Comparison of ENCODE assay signal across 27 cellular contexts in genomic region chr1:87108228-87108627, GRCh38.
DNase-seq lines count a peak whose midpoint lies in the region; ATAC-seq and TF ChIP-seq lines count a peak whose summit lies in the region.
"Had no signal": no experiment of that assay in that cellular context is flagged by ENCODE, and none has a peak within 500 bp of the region (broad histone marks: within the 10 kb centered on the region; RNA-seq: fewer than 3 reads in every experiment).

No MANE protein-coding gene starts in this region.

- H3K4me2 ChIP-seq in DOHH2 (ENCODE audit: low read length) = peak overlapping the region; percentile 17; the same call in 1 of the 2 replicates
- H3K4me2 ChIP-seq: BLaER1, PC-9 had no signal

- no peaks in the 10 kb centered on the region for H3K27me3 ChIP-seq in DOHH2 (ENCODE audit: control insufficient read depth, low read length)
- H3K27me3 ChIP-seq: BLaER1, MG63, SJSA1 had no signal

- H3K27ac ChIP-seq in DOHH2 (ENCODE audit: low read depth, low read length) = no peak overlapping the region
- H3K27ac ChIP-seq: BLaER1, PC-9, SJSA1 had no signal

- H4K20me1 ChIP-seq in DOHH2 (ENCODE audit: control insufficient read depth, insufficient read depth, low read depth, low read length) = no peaks in the 10 kb centered on the region
- H4K20me1 ChIP-seq: BLaER1 had no signal

- H3K79me2 ChIP-seq in DOHH2 (ENCODE audit: control insufficient read depth, low read length) = no peaks in the 10 kb centered on the region

- peaks cover 45% of the 10 kb centered on the region for H3K36me3 ChIP-seq in DOHH2 (ENCODE audit: control insufficient read depth, low read length)
- H3K36me3 ChIP-seq: HAP-1, MG63, SJSA1 had no signal

- no peaks in the 10 kb centered on the region for H3K9me3 ChIP-seq in DOHH2 (ENCODE audit: control insufficient read depth, insufficient read depth, low read length)
- H3K9me3 ChIP-seq: BLaER1, HAP-1, MG63, SJSA1 had no signal

- peaks cover 46% of the 10 kb centered on the region for H3K4me1 ChIP-seq in DOHH2 (ENCODE audit: control insufficient read depth, low read length)
- H3K4me1 ChIP-seq: BLaER1 had no signal

- H3F3A ChIP-seq in DOHH2 (ENCODE audit: control insufficient read depth, insufficient read depth) = 0 out of 2 replicates have a peak, but pooled peaks cover 2% of the 10 kb centered on the region

- peak; percentile 91 to 94 for DNase-seq in NCI-H526 (lab: John Stamatoyannopoulos, UW)
- no peak for DNase-seq in OCI-M2 (lab: John Stamatoyannopoulos, UW; ENCODE audit: unreplicated experiment)
- no peak for DNase-seq in T-helper 2 cell
- DNase-seq: CD4-positive, CD25-positive, alpha-beta regulatory T cell; EL; GDM1; GOT3; HFFc6; IMR-90; KG1; MG63; NCI-H1105 treated with DMSO at 0.1 percent for 48 hours; NCI-H146; NCI-H2029; NCI-H2227 treated with DMSO at 0.1 percent for 48 hours; NCI-H774; PC-9; T-cell had no signal

- H3K4me3 ChIP-seq in DOHH2 (ENCODE audit: low read length) = no peak overlapping the region
- H3K4me3 ChIP-seq: BLaER1, HAP-1, MG63, PC-9, SJSA1 had no signal

- ATAC-seq in GM19035 (IDR thresholded peaks at IDR 0.05; ENCODE audit: unreplicated experiment) (peak; percentile 55), HG02852 (IDR thresholded peaks at IDR 0.05; ENCODE audit: unreplicated experiment) (peak; percentile 51), GM21528 (IDR thresholded peaks at IDR 0.05; ENCODE audit: low FRiP score, unreplicated experiment) (no peak), GM18861 (IDR thresholded peaks at IDR 0.05; ENCODE audit: unreplicated experiment) (no peak)
- ATAC-seq: Right ventricle myocardium inferior, T-cell had no signal

- TF ChIP-seq CTCF in DOHH2 (IDR thresholded peaks at IDR 0.05; ENCODE audit: low read depth, low read length, poor library complexity, severe bottlenecking) = no peak

- no peaks in the 10 kb centered on the region for H3K9me2 ChIP-seq in DOHH2 (replicated peaks; ENCODE audit: control insufficient read depth, low read length)

Comparison
In these comparisons a context has a peak if more than half of its experiments do, and no peak if none do; other contexts are left out.
1. ATAC-seq: peak in GM19035 (single experiment) and HG02852 (single experiment); none in GM21528 (single experiment) and GM18861 (single experiment).
2. DNase-seq: peak in NCI-H526 (2 of 2); none in OCI-M2 (single experiment) and T-helper 2 cell (0 of 5).